29 cellular contexts compared by ENCODE assay signal in the genomic region with DNA sequence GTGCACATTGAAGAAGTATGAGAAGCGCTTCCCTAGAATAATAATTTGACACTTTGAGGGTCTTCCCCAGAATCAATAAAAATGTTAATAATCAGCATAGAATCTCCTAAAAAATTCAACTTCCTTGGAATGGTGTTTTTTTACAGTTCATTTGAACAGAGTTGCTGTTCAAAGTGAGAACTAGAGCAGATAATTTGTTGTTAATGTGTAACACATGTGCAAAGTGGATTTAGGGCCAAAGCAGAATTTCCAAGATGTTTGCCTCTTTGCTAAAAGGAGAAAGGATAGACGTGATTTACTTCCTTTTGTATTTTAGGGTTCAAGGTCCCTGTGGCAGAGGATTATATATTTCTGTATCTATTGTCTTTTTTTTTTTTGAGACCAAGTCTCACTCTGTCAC.
"Had no signal": no experiment of that assay in that cellular context is flagged by ENCODE, and none has a peak within 500 bp of the region (broad histone marks: within the 10 kb centered on the region; RNA-seq: fewer than 3 reads in every experiment).

No MANE protein-coding gene starts in this region.

- H3K27ac Mint-ChIP-seq: mesothelial cell of epicardium; naive thymus-derived CD4-positive, alpha-beta T cell; natural killer cell treated with Interleukin-12 subunit alpha and Interleukin-12 subunit beta and Interleukin-15 and Interleukin-18, amount 100 ng/mL, for 72 hours; stimulated activated naive B cell treated with anti-CD40 and anti-IgM and Interleukin-4, amounts not matched to agents 10 μg/mL and 1 μg/mL and 100 μg/mL, for 72 hours had no signal

- H3K27me3 Mint-ChIP-seq: naive thymus-derived CD4-positive, alpha-beta T cell; natural killer cell treated with Interleukin-12 subunit alpha and Interleukin-12 subunit beta and Interleukin-15 and Interleukin-18, amount 100 ng/mL, for 72 hours; stimulated activated naive B cell treated with anti-CD40 and anti-IgM and Interleukin-4, amounts not matched to agents 10 μg/mL and 1 μg/mL and 100 μg/mL, for 72 hours had no signal

- H3K9me3 Mint-ChIP-seq: immature natural killer cell; natural killer cell treated with Interleukin-12 subunit alpha and Interleukin-12 subunit beta and Interleukin-15 and Interleukin-18, amount 100 ng/mL, for 72 hours had no signal

- H3K36me3 Mint-ChIP-seq: immature natural killer cell; mesothelial cell of epicardium; natural killer cell treated with Interleukin-12 subunit alpha and Interleukin-12 subunit beta and Interleukin-15 and Interleukin-18, amount 100 ng/mL, for 72 hours; stimulated activated naive B cell treated with anti-CD40 and anti-IgM and Interleukin-4, amounts not matched to agents 10 μg/mL and 1 μg/mL and 100 μg/mL, for 72 hours had no signal

- H3K36me3 ChIP-seq: left lung, ovary, prostate gland, stomach, thyroid gland, transverse colon, upper lobe of left lung, vagina had no signal

- FAIRE-seq: islet of Langerhans, kidney had no signal

- H3K27ac ChIP-seq: left lung, ovary, prostate gland, skin epidermis, stomach, testis, thyroid gland, transverse colon, upper lobe of left lung, vagina had no signal

- H3K9me3 ChIP-seq: left lung, ovary, prostate gland, stomach, testis, thyroid gland, transverse colon, upper lobe of left lung, vagina had no signal

- H3K27me3 ChIP-seq: left lung, ovary, stomach, testis, thyroid gland, transverse colon, upper lobe of left lung, vagina had no signal

- H3K4me3 ChIP-seq: left lung, lung, ovary, prostate gland, skin epidermis, stomach, testis, thyroid gland, transverse colon, upper lobe of left lung, vagina had no signal

- H3K4me1 ChIP-seq: left lung, testis, thyroid gland, transverse colon, upper lobe of left lung had no signal

- ATAC-seq: left colon; left lung; naive thymus-derived CD4-positive, alpha-beta T cell; natural killer cell treated with Interleukin-12 subunit alpha and Interleukin-12 subunit beta and Interleukin-15 and Interleukin-18, amount 100 ng/mL, for 72 hours; right cardiac atrium; sciatic nerve; stimulated activated naive B cell treated with anti-CD40 and anti-IgM and Interleukin-4, amounts not matched to agents 10 μg/mL and 1 μg/mL and 100 μg/mL, for 72 hours; stimulated activated naive CD8-positive, alpha-beta T cell treated with anti-CD3 and anti-CD28 coated beads, Interleukin-15, Interleukin-2, amounts not matched to agents 100 U/mL and 50 U/mL, for 24 hours had no signal

- H3K4me3 Mint-ChIP-seq: immature natural killer cell; mesothelial cell of epicardium; naive thymus-derived CD4-positive, alpha-beta T cell; natural killer cell treated with Interleukin-12 subunit alpha and Interleukin-12 subunit beta and Interleukin-15 and Interleukin-18, amount 100 ng/mL, for 72 hours; stimulated activated naive B cell treated with anti-CD40 and anti-IgM and Interleukin-4, amounts not matched to agents 10 μg/mL and 1 μg/mL and 100 μg/mL, for 72 hours had no signal

- DNase-seq: hypothalamus; immature natural killer cell; kidney; left colon; left lung; mesendoderm; naive thymus-derived CD4-positive, alpha-beta T cell; ovary; retina; right cardiac atrium; stimulated activated CD4-positive, alpha-beta T cell treated with anti-CD3 and anti-CD28 coated beads, Interleukin-12 subunit alpha, Interleukin-12 subunit beta, amount 100 ng/mL, for 4 hours; stimulated activated CD4-positive, alpha-beta T cell treated with anti-CD3 and anti-CD28 coated beads, Interleukin-15, amount 100 ng/mL, for 24 hours; stimulated activated CD4-positive, alpha-beta T cell treated with anti-CD3 and anti-CD28 coated beads, Interleukin-2, amount 100 ng/mL, for 24 hours; stimulated activated CD4-positive, alpha-beta T cell treated with anti-CD3 and anti-CD28 coated beads, Interleukin-4, amount 100 ng/mL, for 1 hour; stimulated activated naive B cell treated with anti-CD40 and anti-IgM and Interleukin-4, amounts not matched to agents 10 μg/mL and 1 μg/mL and 100 μg/mL, for 72 hours; stimulated activated naive CD8-positive, alpha-beta T cell treated with anti-CD3 and anti-CD28 coated beads, Interleukin-15, Interleukin-2, amounts not matched to agents 100 U/mL and 50 U/mL, for 24 hours; stomach; testis; thyroid gland; transverse colon; upper lobe of left lung had no signal
